In the genomic region with DNA sequence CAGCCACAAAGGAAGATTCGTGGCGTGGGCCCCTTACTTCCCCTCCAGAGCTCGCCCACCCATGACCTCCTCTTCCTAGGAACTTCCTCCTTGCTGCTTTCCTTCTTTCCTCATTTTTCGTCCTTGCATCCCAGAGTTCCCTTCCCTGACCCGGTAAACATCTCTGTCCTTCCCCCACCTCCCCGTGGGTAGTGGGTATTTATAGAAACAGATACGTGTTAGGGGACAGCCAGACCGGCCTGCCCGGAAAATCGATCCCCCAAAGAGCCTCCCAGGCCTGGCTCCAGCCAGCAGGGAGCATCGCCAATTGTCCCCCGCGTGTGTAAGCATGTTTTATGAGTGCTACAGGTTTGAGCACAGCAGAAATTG, we compare ENCODE assay signal across 7 cellular contexts. TPM values are rescaled to one million over a fixed set of nuclear protein-coding genes. Genes with fewer than 3 reads are reported as not detected.
DNase-seq lines count a peak whose midpoint lies in the region; ATAC-seq, FAIRE-seq and TF ChIP-seq lines count a peak whose summit lies in the region.

No MANE protein-coding gene starts in this region.

- BruUV-seq in PC-9 (replicated peaks; lab: Mats Ljungman, UMichigan), result no TSS peak

- peaks cover 36% of the 10 kb centered on the region for H4K20me1 ChIP-seq in PC-9 (ENCODE audit: insufficient read depth)

- H3K9me3 ChIP-seq in PC-9 (ENCODE audit: insufficient read depth, low read depth), result no peaks in the 10 kb centered on the region

- CTCF ChIA-PET in PC-9 (lab: Charles Lee), result no interaction called here

- peak overlapping the region; percentile 87 for H3K4me2 ChIP-seq in PC-9

- peaks cover 33% of the 10 kb centered on the region for H3K36me3 ChIP-seq in PC-9 (ENCODE audit: low read depth)

- H3K79me2 ChIP-seq in PC-9 (ENCODE audit: low read depth), result peaks cover 65% of the 10 kb centered on the region

- no peaks in the 10 kb centered on the region for H3K9me2 ChIP-seq in PC-9 (ENCODE audit: insufficient read depth)

- H3K27ac ChIP-seq in PC-9, result peak overlapping the region; percentile 75

- H3K9me3 Mint-ChIP-seq in dendritic cell treated with granulocyte-macrophage colony-stimulating factor and Interleukin-4, amounts not matched to agents 40 ng/mL and 50 ng/mL, for 4 days, result no peaks in the 10 kb centered on the region
- no peaks in the 10 kb centered on the region for H3K9me3 Mint-ChIP-seq in memory B cell

- no peak for FAIRE-seq in H54 (lab: Jason Lieb, UNC)

- H3K27me3 Mint-ChIP-seq in dendritic cell treated with granulocyte-macrophage colony-stimulating factor and Interleukin-4, amounts not matched to agents 40 ng/mL and 50 ng/mL, for 4 days, result peaks cover 11% of the 10 kb centered on the region
- H3K27me3 Mint-ChIP-seq in memory B cell, result no peaks in the 10 kb centered on the region

- no peak for ATAC-seq in memory B cell (ENCODE audit: low read depth)
- ATAC-seq in HG02870 (IDR thresholded peaks at IDR 0.05; ENCODE audit: unreplicated experiment), result no peak

- H3K27ac Mint-ChIP-seq in dendritic cell treated with granulocyte-macrophage colony-stimulating factor and Interleukin-4, amounts not matched to agents 40 ng/mL and 50 ng/mL, for 4 days, result peak overlapping the region; percentile 73
- H3K27ac Mint-ChIP-seq in memory B cell, result peak overlapping the region; percentile 92

- H2AFZ ChIP-seq in PC-9, result no peak overlapping the region

- DNase-seq in H54 (ENCODE audit: insufficient read length, low spot score) (peak; percentile 12), PC-9 (no peak), memory B cell (ENCODE audit: low spot score in 2 of 2) (no peak), ureter (ENCODE audit: low spot score) (peak; percentile 53), mesenteric fat pad (ENCODE audit: low spot score) (no peak)

- H3K36me3 Mint-ChIP-seq in dendritic cell treated with granulocyte-macrophage colony-stimulating factor and Interleukin-4, amounts not matched to agents 40 ng/mL and 50 ng/mL, for 4 days (ENCODE audit: low read depth), result peaks cover 36% of the 10 kb centered on the region
- peaks cover 23% of the 10 kb centered on the region for H3K36me3 Mint-ChIP-seq in memory B cell

- H3K4me1 Mint-ChIP-seq in dendritic cell treated with granulocyte-macrophage colony-stimulating factor and Interleukin-4, amounts not matched to agents 40 ng/mL and 50 ng/mL, for 4 days (ENCODE audit: low read depth), result peaks cover 44% of the 10 kb centered on the region
- H3K4me1 Mint-ChIP-seq in memory B cell, result peaks cover 41% of the 10 kb centered on the region

- no peaks in the 10 kb centered on the region for H3K27me3 ChIP-seq in PC-9 (ENCODE audit: insufficient read depth, low read depth)

- peak overlapping the region; percentile 91 for H3K4me3 ChIP-seq in PC-9

- no peak for TF ChIP-seq POLR2A in H54 (IDR thresholded peaks at IDR 0.05; ENCODE audit: low read depth, low read length)

- H3K4me1 ChIP-seq in PC-9 (replicated peaks; ENCODE audit: insufficient read depth), result peaks cover 66% of the 10 kb centered on the region

- H3F3A ChIP-seq in PC-9 (ENCODE audit: insufficient read depth, low read depth), result peaks cover 29% of the 10 kb centered on the region

- H3K4me3 Mint-ChIP-seq in dendritic cell treated with granulocyte-macrophage colony-stimulating factor and Interleukin-4, amounts not matched to agents 40 ng/mL and 50 ng/mL, for 4 days, result peak overlapping the region; percentile 82
- peak overlapping the region; percentile 95 for H3K4me3 Mint-ChIP-seq in memory B cell

- POLR2A ChIA-PET in PC-9 (lab: Charles Lee; ENCODE audit: unreplicated experiment), result no interaction called here

- no peak for TF ChIP-seq CTCF in PC-9 (conservative IDR thresholded peaks at IDR 0.05)

- intact Hi-C loops in PC-9 (cut with micrococcal nuclease; ENCODE audit: unreplicated experiment), result loop anchor here (5.0 kb wide), 1 partner anchor 277 kb away; no protein-coding TSS in a partner anchor
- intact Hi-C loops in dendritic cell treated with granulocyte-macrophage colony-stimulating factor and Interleukin-4, amounts not matched to agents 40 ng/mL and 50 ng/mL, for 4 days (cut with micrococcal nuclease), result loop anchor here (5.0 kb wide), 2 partner anchors 292 to 383 kb away; a partner anchor contains a TSS

RNA-seq across cellular contexts. Expression of a gene that starts 1.6 kb away (rescaled TPM):
- total RNA-seq in PC-9 (2021), result 42.9 and 55.6 TPM in 2 replicates
- total RNA-seq in ureter, result 40.7 TPM
- 17.4 TPM for total RNA-seq in mesenteric fat pad

Comparison
In these comparisons a context has a peak if more than half of its experiments do, and no peak if none do; other contexts are left out.
1. DNase-seq: peak in H54 (single experiment) and ureter (single experiment); none in PC-9 (0 of 2), memory B cell (0 of 2) and mesenteric fat pad (single experiment).